Comparison of ENCODE assay signal across 12 cellular contexts in genomic region chr13:50243926-50244325, GRCh38.
"Had no signal": no experiment of that assay in that cellular context is flagged by ENCODE, and none has a peak within 500 bp of the region (broad histone marks: within the 10 kb centered on the region; RNA-seq: fewer than 3 reads in every experiment).

No MANE protein-coding gene starts in this region.

- H3K4me3 ChIP-seq: esophagus muscularis mucosa, sigmoid colon had no signal

- H3K27ac Mint-ChIP-seq: activated CD4-positive, alpha-beta T cell treated with anti-CD3 and anti-CD28 coated beads for 36 hours; T-helper 17 cell had no signal

- H3K9me3 Mint-ChIP-seq: activated CD8-positive, alpha-beta T cell treated with anti-CD3 and anti-CD28 coated beads for 36 hours had no signal

- H3K27ac ChIP-seq: esophagus muscularis mucosa, sigmoid colon, WERI-Rb-1 had no signal

- H3K9me3 ChIP-seq: esophagus muscularis mucosa, sigmoid colon had no signal

- DNase-seq: activated CD4-positive, alpha-beta T cell treated with anti-CD3 and anti-CD28 coated beads for 36 hours; activated gamma-delta T cell; activated T-cell treated with anti-CD3 and anti-CD28 coated beads, Interleukin-2, amount 50 U/mL, for 48 hours; foreskin fibroblast; glutamatergic neuron; sigmoid colon; stimulated activated CD4-positive, alpha-beta T cell treated with anti-CD3 and anti-CD28 coated beads, Interleukin-1b, Interleukin-23, amount 100 ng/mL, for 48 hours; T-helper 17 cell; WERI-Rb-1 had no signal

- H3K27me3 ChIP-seq: esophagus muscularis mucosa, sigmoid colon had no signal

- H3K27me3 Mint-ChIP-seq: T-helper 17 cell had no signal

- FAIRE-seq: colon had no signal

- H3K36me3 ChIP-seq: esophagus muscularis mucosa, sigmoid colon, WERI-Rb-1 had no signal

- H3K4me1 ChIP-seq: sigmoid colon had no signal

- ATAC-seq: T-helper 17 cell had no signal

- H3K4me3 Mint-ChIP-seq: activated CD4-positive, alpha-beta T cell treated with anti-CD3 and anti-CD28 coated beads for 36 hours; activated CD8-positive, alpha-beta T cell treated with anti-CD3 and anti-CD28 coated beads for 36 hours had no signal
